11 cellular contexts compared by ENCODE assay signal in the genomic region with DNA sequence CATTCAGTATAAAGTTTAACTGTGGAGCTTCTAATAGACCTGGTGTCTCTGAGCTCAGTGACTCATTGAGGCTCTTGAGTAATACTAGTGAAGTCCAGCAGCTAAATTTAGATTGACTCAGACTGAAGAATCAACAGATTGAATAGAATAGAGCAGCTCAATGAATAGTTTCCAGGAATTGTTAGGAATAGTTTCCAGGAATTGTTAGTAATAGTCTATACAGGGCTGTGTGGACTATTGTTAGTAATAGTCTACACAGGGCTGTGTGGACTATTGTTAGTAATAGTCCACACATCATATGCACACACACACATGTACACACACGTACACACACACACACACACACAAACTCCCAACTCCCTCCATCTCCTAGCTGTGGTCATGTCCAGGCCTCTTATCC. TPM values are rescaled to one million over a fixed set of nuclear protein-coding genes. Genes with fewer than 3 reads are reported as not detected.
DNase-seq lines count a peak whose midpoint lies in the region; ATAC-seq and TF ChIP-seq lines count a peak whose summit lies in the region.
"Had no signal": no experiment of that assay in that cellular context is flagged by ENCODE, and none has a peak within 500 bp of the region (broad histone marks: within the 10 kb centered on the region; RNA-seq: fewer than 3 reads in every experiment).

No MANE protein-coding gene starts in this region.

- H2BK15ac ChIP-seq in IMR-90 (ENCODE audit: low read depth, low read length): no peak overlapping the region

- H4K20me1 ChIP-seq in IMR-90 (ENCODE audit: insufficient read depth, low read length): peaks cover 3% of the 10 kb centered on the region; the same call in 1 of the 2 replicates

- peak overlapping the region; percentile 64; the same call in 1 of the 2 replicates for H3K4me2 ChIP-seq in IMR-90 (ENCODE audit: low read depth, low read length)

- 0 out of 2 replicates have a peak overlapping the region, but pooled peaks have one; percentile 28 for H3K23ac ChIP-seq in IMR-90 (ENCODE audit: low read depth, low read length)

- peak overlapping the region; percentile 9; the same call in 1 of the 2 replicates for H2BK120ac ChIP-seq in IMR-90 (ENCODE audit: low read depth, low read length)

- WGBS in IMR-90 (ENCODE audit: extremely low coverage in 2 of 2, insufficient read length in 1 of 2), 2 experiments: no CpG with 5 or more reads among the region's 1 CpG

- peak overlapping the region; percentile 37 for H3K4ac ChIP-seq in IMR-90 (ENCODE audit: low read depth, low read length)

- peaks cover 8% of the 10 kb centered on the region for H3K4me1 ChIP-seq in IMR-90 (ENCODE audit: control insufficient read depth, insufficient read depth, low read length)

- H2AK9ac ChIP-seq in IMR-90 (replicated peaks; ENCODE audit: low read depth, low read length, poor library complexity): no peak overlapping the region

- CTCF ChIA-PET in IMR-90 (lab: Yijun Ruan, JAX): interaction anchor here (0.8 kb wide), 1 partner anchor 139 kb away, joined by 3 read pairs; no protein-coding TSS in a partner anchor

- BruUV-seq in IMR-90 (replicated peaks; lab: Mats Ljungman, UMichigan): no TSS peak

- POLR2A ChIA-PET in IMR-90 (lab: Charles Lee; ENCODE audit: unreplicated experiment): no interaction called here

- in situ Hi-C loops in IMR-90 (cut with MboI; ENCODE audit: low sequenced_read_pairs): no loop called here
- in situ Hi-C loops in astrocyte of the spinal cord (cut with HindIII; ENCODE audit: low sequenced_read_pairs): no loop called here

- no peaks in the 10 kb centered on the region for H3K79me1 ChIP-seq in IMR-90 (ENCODE audit: low read depth in 1 of 2, low read length in 2 of 2)

- intact Hi-C loops in IMR-90 (cut with micrococcal nuclease): loop anchor here (5.0 kb wide), 1 partner anchor 817 kb away; no protein-coding TSS in a partner anchor

- no peak for TF ChIP-seq CTCF in IMR-90 (conservative IDR thresholded peaks at IDR 0.05; ENCODE audit: low read depth, low read length)
- TF ChIP-seq CTCF in astrocyte of the spinal cord (IDR thresholded peaks at IDR 0.05; ENCODE audit: low read depth, low read length): no peak
- TF ChIP-seq CTCF in kidney epithelial cell (IDR thresholded peaks at IDR 0.05; ENCODE audit: insufficient read depth, low read length, poor library complexity, severe bottlenecking): no peak

- no peak overlapping the region for H2BK20ac ChIP-seq in IMR-90 (ENCODE audit: low read depth, low read length)

- no peak for TF ChIP-seq RAD21 in IMR-90 (IDR thresholded peaks at IDR 0.05; ENCODE audit: low read length)

- no peaks in the 10 kb centered on the region; the same call in 1 of the 2 replicates for H3K27me3 ChIP-seq in IMR-90 (ENCODE audit: control insufficient read depth, insufficient read depth, low read length)
- H3K27me3 ChIP-seq in kidney epithelial cell (ENCODE audit: control insufficient read depth, insufficient read depth, low read length): no peaks in the 10 kb centered on the region

- H3K9me1 ChIP-seq in IMR-90 (ENCODE audit: insufficient read depth, low read length): 0 out of 2 replicates have a peak, but pooled peaks cover 6% of the 10 kb centered on the region

- dilution Hi-C loops in IMR-90 (cut with HindIII; ENCODE audit: low sequenced_read_pairs, unreplicated experiment): no loop called here

- H3K14ac ChIP-seq in IMR-90 (replicated peaks; ENCODE audit: low read depth, low read length): no peak overlapping the region

- H2AFZ ChIP-seq in IMR-90 (replicated peaks; ENCODE audit: low read length, poor library complexity): no peak overlapping the region

- H3K36me3 ChIP-seq in IMR-90 (ENCODE audit: control insufficient read depth, insufficient read depth, low read length): no peaks in the 10 kb centered on the region
- H3K36me3 ChIP-seq in kidney epithelial cell (ENCODE audit: control insufficient read depth, insufficient read depth, low read length): no peaks in the 10 kb centered on the region

- H3K56ac ChIP-seq in IMR-90 (ENCODE audit: extremely low read depth, insufficient read depth, low read length): no peak overlapping the region

- H4K91ac ChIP-seq in IMR-90 (ENCODE audit: insufficient read depth, low read depth, low read length): no peak overlapping the region

- H2BK5ac ChIP-seq in IMR-90 (ENCODE audit: low read depth, low read length, poor library complexity, severe bottlenecking): peak overlapping the region; percentile 63

- peak overlapping the region; percentile 53; the same call in 1 of the 2 replicates for H3K27ac ChIP-seq in IMR-90 (ENCODE audit: insufficient read depth, low read length)
- H3K27ac ChIP-seq: C4-2B had no signal

- H4K5ac ChIP-seq in IMR-90 (ENCODE audit: low read depth, low read length): peak overlapping the region; percentile 55; the same call in 1 of the 2 replicates

- H3K4me3 ChIP-seq in IMR-90 (ENCODE audit: insufficient read depth, low read depth, low read length): no peak overlapping the region
- no peak overlapping the region for H3K4me3 ChIP-seq in astrocyte of the spinal cord (ENCODE audit: low read depth, low read length)
- H3K4me3 ChIP-seq in kidney epithelial cell (ENCODE audit: low read depth, low read length): no peak overlapping the region

- H3K9ac ChIP-seq in IMR-90 (ENCODE audit: low read depth, low read length): no peak overlapping the region

- H2AK5ac ChIP-seq in IMR-90 (ENCODE audit: low read depth, low read length): no peak overlapping the region; the same call in 1 of the 2 replicates

- H3K18ac ChIP-seq in IMR-90 (ENCODE audit: low read depth, low read length): peak overlapping the region; percentile 63; the same call in 1 of the 2 replicates

- ATAC-seq in IMR-90 (ENCODE audit: low read depth) (peak; percentile 86), HG03025 (IDR thresholded peaks at IDR 0.05; ENCODE audit: low FRiP score, unreplicated experiment) (no peak), HG03097 (IDR thresholded peaks at IDR 0.05; ENCODE audit: low FRiP score, unreplicated experiment) (no peak)

- TF ChIP-seq POLR2A in IMR-90 (IDR thresholded peaks at IDR 0.05; ENCODE audit: low read depth, low read length): no peak

- no peaks in the 10 kb centered on the region for H3K9me3 ChIP-seq in IMR-90 (ENCODE audit: control insufficient read depth, insufficient read depth, low read length)

- peak; percentile 78 for DNase-seq in A172 (ENCODE audit: low spot score)
- peak; percentile 95 for DNase-seq in IMR-90
- DNase-seq in astrocyte of the spinal cord (ENCODE audit: low read depth, low spot score): peak; percentile 92
- DNase-seq in kidney epithelial cell (ENCODE audit: low read depth): peak; percentile 82
- DNase-seq in NCI-H748 (lab: John Stamatoyannopoulos, UW; ENCODE audit: unreplicated experiment): no peak
- no peak for DNase-seq in stimulated activated CD4-positive, alpha-beta T cell treated with anti-CD3 and anti-CD28 coated beads, Interleukin-2, amount 100 ng/mL, for 48 hours
- DNase-seq: activated naive CD4-positive, alpha-beta T cell treated with anti-CD3 and anti-CD28 coated beads, Interleukin-2, amount 10 ng/mL, durations not matched to agents 7 days and 5 days had no signal

- 0 out of 4 replicates have a peak overlapping the region, but pooled peaks of 1 of the 2 experiments have one; percentile 19 for H4K8ac ChIP-seq in IMR-90 (ENCODE audit: low read depth in 2 of 2, low read length in 2 of 2)

TF ChIP-seq in IMR-90, 13 proteins besides CTCF, POLR2A, EP300 and RAD21 (continues in another document):
- TF ChIP-seq, protein P1, sequence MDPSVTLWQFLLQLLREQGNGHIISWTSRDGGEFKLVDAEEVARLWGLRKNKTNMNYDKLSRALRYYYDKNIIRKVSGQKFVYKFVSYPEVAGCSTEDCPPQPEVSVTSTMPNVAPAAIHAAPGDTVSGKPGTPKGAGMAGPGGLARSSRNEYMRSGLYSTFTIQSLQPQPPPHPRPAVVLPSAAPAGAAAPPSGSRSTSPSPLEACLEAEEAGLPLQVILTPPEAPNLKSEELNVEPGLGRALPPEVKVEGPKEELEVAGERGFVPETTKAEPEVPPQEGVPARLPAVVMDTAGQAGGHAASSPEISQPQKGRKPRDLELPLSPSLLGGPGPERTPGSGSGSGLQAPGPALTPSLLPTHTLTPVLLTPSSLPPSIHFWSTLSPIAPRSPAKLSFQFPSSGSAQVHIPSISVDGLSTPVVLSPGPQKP (IDR thresholded peaks at IDR 0.05; ENCODE audit: borderline replicate concordance, low read depth, low read length): no peak
- no peak for TF ChIP-seq BHLHE40 (IDR thresholded peaks at IDR 0.05; ENCODE audit: low read depth, low read length)
- no peak for TF ChIP-seq CHD1 (IDR thresholded peaks at IDR 0.05; ENCODE audit: low read depth, low read length)
- no peak for TF ChIP-seq RFX5 (IDR thresholded peaks at IDR 0.05; ENCODE audit: low read depth, low read length)
- TF ChIP-seq, protein P2, sequence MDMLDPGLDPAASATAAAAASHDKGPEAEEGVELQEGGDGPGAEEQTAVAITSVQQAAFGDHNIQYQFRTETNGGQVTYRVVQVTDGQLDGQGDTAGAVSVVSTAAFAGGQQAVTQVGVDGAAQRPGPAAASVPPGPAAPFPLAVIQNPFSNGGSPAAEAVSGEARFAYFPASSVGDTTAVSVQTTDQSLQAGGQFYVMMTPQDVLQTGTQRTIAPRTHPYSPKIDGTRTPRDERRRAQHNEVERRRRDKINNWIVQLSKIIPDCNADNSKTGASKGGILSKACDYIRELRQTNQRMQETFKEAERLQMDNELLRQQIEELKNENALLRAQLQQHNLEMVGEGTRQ (IDR thresholded peaks at IDR 0.05; ENCODE audit: low read depth, low read length): no peak
- no peak for TF ChIP-seq SMC3 (IDR thresholded peaks at IDR 0.05; ENCODE audit: low read depth, low read length)
- TF ChIP-seq NFE2L2 (IDR thresholded peaks at IDR 0.05; ENCODE audit: low read depth, low read length): no peak
- no peak for TF ChIP-seq MAFK (IDR thresholded peaks at IDR 0.05; ENCODE audit: low read depth, low read length)

RNA-seq across cellular contexts. Expression of a gene that starts 3.0 kb away (rescaled TPM):
- not detected in 2 replicates for total RNA-seq in A172 (2014; rRNA removed; shearing (Covaris generic))
- not detected in 2 replicates for total RNA-seq in IMR-90 (2012; rRNA removed)
- 0.07 TPM in 1 of 2 replicates, not detected in the other for polyA plus RNA-seq in IMR-90 (2012; rRNA removed)
- not detected in 2 replicates for polyA plus RNA-seq in IMR-90 (2012; cell fraction: cytosol; rRNA removed)
- polyA plus RNA-seq in IMR-90 (2012; cell fraction: nucleus; rRNA removed; ENCODE audit: low replicate concordance): not detected in 2 replicates
- not detected in 2 replicates for total RNA-seq in kidney epithelial cell
- total RNA-seq: lower leg skin had no signal

RNA-seq across cellular contexts. Expression of a gene that starts 49.3 kb away (rescaled TPM):
- total RNA-seq in A172 (2014; rRNA removed; shearing (Covaris generic)): 55.6 and 56.5 TPM in 2 replicates
- total RNA-seq in IMR-90 (2012; rRNA removed) (11.8 and 27.5 TPM in 2 replicates), kidney epithelial cell (30.3 and 32.7 TPM in 2 replicates)
- 18.2 and 21.4 TPM in 2 replicates for polyA plus RNA-seq in IMR-90 (2012; rRNA removed)
- polyA plus RNA-seq in IMR-90 (2012; cell fraction: cytosol; rRNA removed): 1.2 and 1.8 TPM in 2 replicates
- polyA plus RNA-seq in IMR-90 (2012; cell fraction: nucleus; rRNA removed; ENCODE audit: low replicate concordance): 0.78 and 10.8 TPM in 2 replicates

RNA-seq across cellular contexts. Expression of a gene that starts 49.6 kb away (rescaled TPM):
- total RNA-seq in A172 (2014; rRNA removed; shearing (Covaris generic)): 17.9 and 18.1 TPM in 2 replicates
- total RNA-seq in IMR-90 (2012; rRNA removed) (29.9 and 30.3 TPM in 2 replicates), kidney epithelial cell (12.0 and 24.7 TPM in 2 replicates)
- polyA plus RNA-seq in IMR-90 (2012; rRNA removed): 10.2 and 10.7 TPM in 2 replicates
- polyA plus RNA-seq in IMR-90 (2012; cell fraction: cytosol; rRNA removed): 3.5 and 11.9 TPM in 2 replicates
- 5.6 and 37.5 TPM in 2 replicates for polyA plus RNA-seq in IMR-90 (2012; cell fraction: nucleus; rRNA removed; ENCODE audit: low replicate concordance)

Comparison
In these comparisons a context has a peak if more than half of its experiments do, and no peak if none do; other contexts are left out.
1. DNase-seq: peak in A172 (single experiment), IMR-90 (single experiment), astrocyte of the spinal cord (single experiment) and kidney epithelial cell (single experiment); none in NCI-H748 (single experiment) and stimulated activated CD4-positive, alpha-beta T cell treated with anti-CD3 and anti-CD28 coated beads, Interleukin-2, amount 100 ng/mL, for 48 hours (0 of 2).